1 cellular context compared by ENCODE assay signal in genomic region chr14:24840204-24840893, GRCh38.
A peak's percentile ranks its signal among the peaks of the same experiment; 100 is the strongest.
TF ChIP-seq lines count a peak whose summit lies in the region.

No MANE protein-coding gene starts in this region.

TF ChIP-seq in HepG2, 621 proteins besides CTCF, POLR2A, EP300 and RAD21 (continued from another document and continues in another):
- TF ChIP-seq ARID4A (CRISPR knock-in tag; IDR thresholded peaks at IDR 0.05; ENCODE audit: borderline replicate concordance) (no peak), ZNF674 (CRISPR knock-in tag; IDR thresholded peaks at IDR 0.05; ENCODE audit: low read depth) (0 out of 2 replicates have a peak, but pooled peaks have one; percentile 33), CEBPG (CRISPR knock-in tag; IDR thresholded peaks at IDR 0.05) (peak; percentile 30; the same call in 1 of the 2 replicates), STAT5B (CRISPR knock-in tag; IDR thresholded peaks at IDR 0.05) (no peak), ZNF205 (CRISPR knock-in tag; IDR thresholded peaks at IDR 0.05) (peak; percentile 16; the same call in 1 of the 2 replicates), ZBTB26 (CRISPR knock-in tag; IDR thresholded peaks at IDR 0.05; ENCODE audit: borderline replicate concordance) (0 out of 2 replicates have a peak, but pooled peaks have one; percentile 75), ELF3 (CRISPR knock-in tag; IDR thresholded peaks at IDR 0.05) (0 out of 2 replicates have a peak, but pooled peaks have one; percentile 7), ESRRA (CRISPR knock-in tag; IDR thresholded peaks at IDR 0.05; ENCODE audit: low read depth) (0 out of 2 replicates have a peak, but pooled peaks have one; percentile 30), TOE1 (CRISPR knock-in tag; IDR thresholded peaks at IDR 0.05) (0 out of 2 replicates have a peak, but pooled peaks have one; percentile 16), ZNF644 (CRISPR knock-in tag; IDR thresholded peaks at IDR 0.05; ENCODE audit: low read depth) (peak; percentile 87), GZF1 (CRISPR knock-in tag; IDR thresholded peaks at IDR 0.05) (peak; percentile 73; the same call in 1 of the 2 replicates), SOX6 (IDR thresholded peaks at IDR 0.05) (no peak), SOX6 (CRISPR knock-in tag; IDR thresholded peaks at IDR 0.05) (no peak), BRD4 (CRISPR knock-in tag; IDR thresholded peaks at IDR 0.05) (peak; percentile 64), ELF4 (CRISPR knock-in tag; IDR thresholded peaks at IDR 0.05; ENCODE audit: borderline replicate concordance) (peak; percentile 70; the same call in 1 of the 2 replicates), SRSF9 (IDR thresholded peaks at IDR 0.05; ENCODE audit: borderline replicate concordance, insufficient read depth, low read depth, low read length, poor library complexity, severe bottlenecking) (no peak), ETV5 (CRISPR knock-in tag; IDR thresholded peaks at IDR 0.05; ENCODE audit: borderline replicate concordance) (0 out of 2 replicates have a peak, but pooled peaks have one; percentile 36), ZBTB34 (CRISPR knock-in tag; IDR thresholded peaks at IDR 0.05) (no peak), ZNF280B (CRISPR knock-in tag; IDR thresholded peaks at IDR 0.05; ENCODE audit: borderline replicate concordance) (no peak), ZNF235 (CRISPR knock-in tag; IDR thresholded peaks at IDR 0.05; ENCODE audit: borderline replicate concordance) (no peak), HMG20A (CRISPR knock-in tag; IDR thresholded peaks at IDR 0.05; ENCODE audit: borderline replicate concordance) (peak; percentile 45; the same call in 1 of the 2 replicates), ZFX (CRISPR knock-in tag; IDR thresholded peaks at IDR 0.05; ENCODE audit: low read depth) (peak; percentile 24; the same call in 1 of the 2 replicates), HOXA9 (CRISPR knock-in tag; IDR thresholded peaks at IDR 0.05; ENCODE audit: borderline replicate concordance) (no peak), KLF9 (CRISPR knock-in tag; IDR thresholded peaks at IDR 0.05; ENCODE audit: low read depth) (0 out of 2 replicates have a peak, but pooled peaks have one; percentile 22), PRDM10 (CRISPR knock-in tag; IDR thresholded peaks at IDR 0.05; ENCODE audit: low read depth) (0 out of 2 replicates have a peak, but pooled peaks have one; percentile 42), ZNF629 (CRISPR knock-in tag; conservative IDR thresholded peaks at IDR 0.05) (peak; percentile 59), ZBED4 (CRISPR knock-in tag; IDR thresholded peaks at IDR 0.05; ENCODE audit: borderline replicate concordance) (0 out of 2 replicates have a peak, but pooled peaks have one; percentile 15), ZNF781 (CRISPR knock-in tag; IDR thresholded peaks at IDR 0.05; ENCODE audit: borderline replicate concordance, not compliant biosample characterization) (peak; percentile 95), UBTF (CRISPR knock-in tag; IDR thresholded peaks at IDR 0.05) (no peak), FIP1L1 (IDR thresholded peaks at IDR 0.05; ENCODE audit: borderline replicate concordance, insufficient read depth, low read depth, low read length) (no peak), ZNF441 (CRISPR knock-in tag; IDR thresholded peaks at IDR 0.05; ENCODE audit: borderline replicate concordance) (0 out of 2 replicates have a peak, but pooled peaks have one; percentile 51), SMAD9 (CRISPR knock-in tag; IDR thresholded peaks at IDR 0.05) (peak; percentile 84; the same call in 1 of the 2 replicates), ZNF639 (CRISPR knock-in tag; conservative IDR thresholded peaks at IDR 0.05) (peak; percentile 10; the same call in 1 of the 2 replicates), ATF7-NPFF (CRISPR knock-in tag; IDR thresholded peaks at IDR 0.05; ENCODE audit: low read depth) (0 out of 2 replicates have a peak, but pooled peaks have one; percentile 15), ZNF558 (CRISPR knock-in tag; IDR thresholded peaks at IDR 0.05; ENCODE audit: borderline replicate concordance) (no peak), ZNF614 (CRISPR knock-in tag; IDR thresholded peaks at IDR 0.05; ENCODE audit: borderline replicate concordance) (peak; percentile 89; the same call in 1 of the 2 replicates), MYC (CRISPR knock-in tag; IDR thresholded peaks at IDR 0.05; ENCODE audit: borderline replicate concordance) (no peak)
